27 cellular contexts compared by ENCODE assay signal in genomic region chr1:226342656-226343055, GRCh38.
"Had no signal": no experiment of that assay in that cellular context is flagged by ENCODE, and none has a peak within 500 bp of the region (broad histone marks: within the 10 kb centered on the region; RNA-seq: fewer than 3 reads in every experiment).

No MANE protein-coding gene starts in this region.

- H3K4me1 ChIP-seq: stomach, suprapubic skin, testis, thyroid gland, tibial artery, tibial nerve, transverse colon, upper lobe of left lung, upper lobe of right lung, uterus, vagina had no signal

- FAIRE-seq: urothelium cell line had no signal

- H3K27me3 ChIP-seq: stomach, suprapubic skin, testis, thyroid gland, tibial nerve, transverse colon, upper lobe of left lung, upper lobe of right lung, uterus, vagina had no signal

- H3K27ac ChIP-seq: stomach, suprapubic skin, testis, thoracic aorta, thyroid gland, tibial artery, tibial nerve, transverse colon, upper lobe of left lung, upper lobe of right lung, uterus, vagina had no signal

- H3K9me3 ChIP-seq: suprapubic skin, testis, thoracic aorta, thyroid gland, tibial artery, transverse colon, upper lobe of left lung, upper lobe of right lung, uterus, vagina had no signal

- H3K36me3 ChIP-seq: stomach, suprapubic skin, thoracic aorta, thyroid gland, tibial artery, tibial nerve, transverse colon, upper lobe of left lung, upper lobe of right lung, uterus, vagina had no signal

- ATAC-seq: stimulated activated effector memory CD8-positive, alpha-beta T cell treated with anti-CD3 and anti-CD28 coated beads, Interleukin-12 subunit alpha, Interleukin-12 subunit beta, amount 100 ng/mL, for 72 hours; stimulated activated memory B cell treated with anti-CD40 and anti-IgM and Interleukin-4, amounts not matched to agents 10 μg/mL and 1 μg/mL and 100 μg/mL, for 72 hours; stimulated activated naive B cell treated with anti-CD40 and anti-IgM and Interleukin-4, amounts not matched to agents 10 μg/mL and 1 μg/mL and 100 μg/mL, for 72 hours; stimulated activated naive CD8-positive, alpha-beta T cell treated with anti-CD3 and anti-CD28 coated beads, Interleukin-15, amount 100 ng/mL, for 72 hours; stimulated activated naive CD8-positive, alpha-beta T cell treated with anti-CD3 and anti-CD28 coated beads, Interleukin-15, Interleukin-2, amounts not matched to agents 100 U/mL and 50 U/mL, for 24 hours; upper lobe of right lung had no signal

- DNase-seq: stimulated activated CD4-positive, alpha-beta T cell treated with anti-CD3 and anti-CD28 coated beads, Interleukin-2, amount 100 ng/mL, for 48 hours; stimulated activated CD4-positive, alpha-beta T cell treated with anti-CD3 and anti-CD28 coated beads, Interleukin-4, amount 100 ng/mL, for 1 hour; stimulated activated CD4-positive, alpha-beta T cell treated with anti-CD3 and anti-CD28 coated beads, Interleukin-4, amount 100 ng/mL, for 24 hours; stimulated activated CD4-positive, alpha-beta T cell treated with anti-CD3 and anti-CD28 coated beads, Interleukin-4, amount 100 ng/mL, for 4 hours; stimulated activated CD8-positive, alpha-beta memory T cell treated with anti-CD3 and anti-CD28 coated beads, Interleukin-4, amount 100 ng/mL, for 48 hours; stimulated activated naive B cell treated with anti-CD40 and anti-IgM and Interleukin-4, amounts not matched to agents 10 μg/mL and 1 μg/mL and 100 μg/mL, for 72 hours; stimulated activated naive CD4-positive, alpha-beta T cell; stimulated activated naive CD4-positive, alpha-beta T cell treated with Interleukin-2 at 50 U/mL for 16 hours; stimulated activated naive CD8-positive, alpha-beta T cell treated with anti-CD3 and anti-CD28 coated beads, Interleukin-15, amount 100 ng/mL, for 72 hours; stimulated activated naive CD8-positive, alpha-beta T cell treated with anti-CD3 and anti-CD28 coated beads, Interleukin-15, Interleukin-2, amounts not matched to agents 100 U/mL and 50 U/mL, for 24 hours; stomach; substantia nigra; testis; thyroid gland; transverse colon; trophoblast cell; upper lobe of left lung; uterus had no signal

- H3K4me3 ChIP-seq: stomach, suprapubic skin, testis, thoracic aorta, thyroid gland, tibial artery, tibial nerve, transverse colon, upper lobe of left lung, upper lobe of right lung, uterus, vagina had no signal
